Comparison of ENCODE assay signal across 11 cellular contexts in genomic region chr1:47677241-47677940, GRCh38.
"Had no signal": no experiment of that assay in that cellular context is flagged by ENCODE, and none has a peak within 500 bp of the region (broad histone marks: within the 10 kb centered on the region; RNA-seq: fewer than 3 reads in every experiment).

No MANE protein-coding gene starts in this region.

- ATAC-seq: activated T-cell treated with anti-CD3 and anti-CD28 coated beads, Interleukin-2, amount 50 U/mL, for 4 hours; left ventricle myocardium superior; right lobe of liver had no signal

- H3K9me3 ChIP-seq: right lobe of liver had no signal

- H3K4me3 ChIP-seq: right lobe of liver had no signal

- H3K27ac ChIP-seq: right lobe of liver had no signal

- H3K4me3 Mint-ChIP-seq: activated naive CD8-positive, alpha-beta T cell treated with anti-CD3 and anti-CD28 coated beads, Interleukin-2, amount 10 ng/mL, durations not matched to agents 7 days and 5 days; activated T-cell treated with anti-CD3 and anti-CD28 coated beads, Interleukin-2, amount 50 U/mL, for 4 hours; naive B cell had no signal

- H3K36me3 Mint-ChIP-seq: activated naive CD8-positive, alpha-beta T cell treated with anti-CD3 and anti-CD28 coated beads, Interleukin-2, amount 10 ng/mL, durations not matched to agents 7 days and 5 days had no signal

- H3K4me1 Mint-ChIP-seq: activated naive CD8-positive, alpha-beta T cell treated with anti-CD3 and anti-CD28 coated beads, Interleukin-2, amount 10 ng/mL, durations not matched to agents 7 days and 5 days; naive B cell had no signal

- H3K27ac Mint-ChIP-seq: activated naive CD8-positive, alpha-beta T cell treated with anti-CD3 and anti-CD28 coated beads, Interleukin-2, amount 10 ng/mL, durations not matched to agents 7 days and 5 days; naive B cell; progenitor cell of endocrine pancreas had no signal

- H3K4me1 ChIP-seq: right lobe of liver had no signal

- H3K36me3 ChIP-seq: right lobe of liver had no signal

- DNase-seq: activated naive CD8-positive, alpha-beta T cell treated with anti-CD3 and anti-CD28 coated beads, Interleukin-2, amount 10 ng/mL, durations not matched to agents 7 days and 5 days; activated T-cell treated with anti-CD3 and anti-CD28 coated beads, Interleukin-2, amount 50 U/mL, for 4 hours; anterior cingulate cortex; foreskin melanocyte; left ventricle myocardium superior; naive B cell; nucleus accumbens; stimulated activated naive CD4-positive, alpha-beta T cell; T-helper 2 cell had no signal

- H3K27me3 ChIP-seq: right lobe of liver had no signal
